Comparison of ENCODE assay signal across 17 cellular contexts in the genomic region with DNA sequence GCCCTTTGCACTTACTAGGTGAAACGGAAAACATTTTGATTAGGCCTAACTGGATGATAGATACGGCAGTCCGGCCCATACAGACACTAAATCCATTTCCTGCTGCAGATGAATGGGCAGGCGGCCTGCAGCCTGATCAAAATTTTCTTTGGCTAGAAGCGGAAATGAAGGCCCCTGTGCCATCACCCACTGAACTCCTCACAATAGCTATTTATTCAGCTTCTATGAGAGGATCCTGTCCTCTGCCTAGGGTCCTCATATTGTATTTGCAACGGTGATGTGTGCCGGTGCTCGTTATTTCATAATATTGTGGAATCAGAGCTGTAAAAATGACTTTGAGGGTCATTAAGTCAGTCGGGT.
DNase-seq lines count a peak whose midpoint lies in the region; ATAC-seq and TF ChIP-seq lines count a peak whose summit lies in the region.
"Had no signal": no experiment of that assay in that cellular context is flagged by ENCODE, and none has a peak within 500 bp of the region (broad histone marks: within the 10 kb centered on the region; RNA-seq: fewer than 3 reads in every experiment).

No MANE protein-coding gene starts in this region.

- DNase-seq in dermis microvascular lymphatic vessel endothelial cell (ENCODE audit: low read depth in 2 of 2) = peak; percentile 91 to 95
- DNase-seq in neural crest cell (ENCODE audit: low read depth, low spot score) = peak; percentile 9
- DNase-seq in thyroid gland = peak; percentile 2 to 3
- no peak for DNase-seq in activated naive CD8-positive, alpha-beta T cell treated with anti-CD3 and anti-CD28 coated beads for 36 hours
- DNase-seq in ovary = no peak
- no peak for DNase-seq in epidermal melanocyte (ENCODE audit: insufficient read length, low spot score)
- DNase-seq: ACHN; AML-193; Caco-2; CD4-positive, alpha-beta T cell; HCEC 1CT; KBM-7 had no signal

- peaks cover 2% of the 10 kb centered on the region for H3K36me3 Mint-ChIP-seq in neural crest cell (ENCODE audit: low read depth)
- no peaks in the 10 kb centered on the region for H3K36me3 Mint-ChIP-seq in activated naive CD8-positive, alpha-beta T cell treated with anti-CD3 and anti-CD28 coated beads for 36 hours

- intact Hi-C loops in thyroid gland (cut with DNase I) = no loop called here
- intact Hi-C loops in ovary (cut with DNase I) = no loop called here

- ATAC-seq in gastroesophageal sphincter (peak; percentile 31), GM19397 (IDR thresholded peaks at IDR 0.05; ENCODE audit: unreplicated experiment) (no peak)
- ATAC-seq: HepG2 had no signal

- no peak overlapping the region for H3K27ac ChIP-seq in gastroesophageal sphincter
- no peak overlapping the region for H3K27ac ChIP-seq in thyroid gland
- no peak overlapping the region for H3K27ac ChIP-seq in ovary
- H3K27ac ChIP-seq: C4-2B had no signal

- WGBS in gastroesophageal sphincter (ENCODE audit: low coverage in 1 of 2), 2 donors = 69 to 89% methylated on average over 6 of the region's 9 CpGs
- WGBS in thyroid gland, 2 donors = 82 to 86% methylated on average over 9 of the region's 9 CpGs
- WGBS in ovary, 3 donors = 72 to 78% (median 77%) methylated on average over 9 of the region's 9 CpGs

- H3K9me3 ChIP-seq in gastroesophageal sphincter = no peaks in the 10 kb centered on the region
- no peaks in the 10 kb centered on the region for H3K9me3 ChIP-seq in thyroid gland
- no peaks in the 10 kb centered on the region for H3K9me3 ChIP-seq in ovary
- H3K9me3 ChIP-seq: Caco-2 had no signal

- TF ChIP-seq EP300 in gastroesophageal sphincter (IDR thresholded peaks at IDR 0.05) = no peak
- TF ChIP-seq EP300 in ovary (IDR thresholded peaks at IDR 0.05) = no peak

- peak overlapping the region; percentile 91 for H3K27ac Mint-ChIP-seq in neural crest cell (ENCODE audit: unreplicated experiment)
- H3K27ac Mint-ChIP-seq in activated naive CD8-positive, alpha-beta T cell treated with anti-CD3 and anti-CD28 coated beads for 36 hours = no peak overlapping the region
- H3K27ac Mint-ChIP-seq: CD4-positive, alpha-beta T cell; IgD-negative memory B cell had no signal

- H3K27me3 ChIP-seq in gastroesophageal sphincter (no peaks in the 10 kb centered on the region), thyroid gland (no peaks in the 10 kb centered on the region), ovary (no peaks in the 10 kb centered on the region)

- H3K27me3 Mint-ChIP-seq in neural crest cell (ENCODE audit: low read depth) = no peaks in the 10 kb centered on the region
- H3K27me3 Mint-ChIP-seq in activated naive CD8-positive, alpha-beta T cell treated with anti-CD3 and anti-CD28 coated beads for 36 hours = no peaks in the 10 kb centered on the region
- H3K27me3 Mint-ChIP-seq: CD4-positive, alpha-beta T cell; IgD-negative memory B cell had no signal

- H3K4me1 Mint-ChIP-seq in neural crest cell = peaks cover 56% of the 10 kb centered on the region
- H3K4me1 Mint-ChIP-seq in activated naive CD8-positive, alpha-beta T cell treated with anti-CD3 and anti-CD28 coated beads for 36 hours = no peaks in the 10 kb centered on the region

- peaks cover 8% of the 10 kb centered on the region for H3K9me3 Mint-ChIP-seq in neural crest cell
- H3K9me3 Mint-ChIP-seq in activated naive CD8-positive, alpha-beta T cell treated with anti-CD3 and anti-CD28 coated beads for 36 hours = peaks cover 4% of the 10 kb centered on the region
- H3K9me3 Mint-ChIP-seq: CD4-positive, alpha-beta T cell had no signal

- H3K4me1 ChIP-seq in gastroesophageal sphincter (no peaks in the 10 kb centered on the region), thyroid gland (no peaks in the 10 kb centered on the region), ovary (ENCODE audit: insufficient read depth) (no peaks in the 10 kb centered on the region)
- H3K4me1 ChIP-seq: Caco-2 had no signal

- H3K4me3 Mint-ChIP-seq in neural crest cell = peak overlapping the region; percentile 24
- H3K4me3 Mint-ChIP-seq in activated naive CD8-positive, alpha-beta T cell treated with anti-CD3 and anti-CD28 coated beads for 36 hours = no peak overlapping the region
- H3K4me3 Mint-ChIP-seq: CD4-positive, alpha-beta T cell; IgD-negative memory B cell had no signal

- H3K4me3 ChIP-seq in gastroesophageal sphincter (no peak overlapping the region), thyroid gland (replicated peaks in 1 of 3) (no peak overlapping the region), ovary (no peak overlapping the region)

- H3K36me3 ChIP-seq in gastroesophageal sphincter = no peaks in the 10 kb centered on the region
- no peaks in the 10 kb centered on the region for H3K36me3 ChIP-seq in thyroid gland
- no peaks in the 10 kb centered on the region for H3K36me3 ChIP-seq in ovary

- TF ChIP-seq POLR2A in gastroesophageal sphincter (IDR thresholded peaks at IDR 0.05) (no peak), thyroid gland (IDR thresholded peaks at IDR 0.05) (no peak), ovary (IDR thresholded peaks at IDR 0.05) (no peak)

- TF ChIP-seq CTCF in gastroesophageal sphincter (IDR thresholded peaks at IDR 0.05) (no peak), neural crest cell (conservative IDR thresholded peaks at IDR 0.05) (no peak), thyroid gland (IDR thresholded peaks at IDR 0.05) (no peak), ovary (IDR thresholded peaks at IDR 0.05) (no peak)

Comparison
In these comparisons a context has a peak if more than half of its experiments do, and no peak if none do; other contexts are left out.
1. DNase-seq: peak in dermis microvascular lymphatic vessel endothelial cell (2 of 2), neural crest cell (single experiment) and thyroid gland (2 of 2); none in activated naive CD8-positive, alpha-beta T cell treated with anti-CD3 and anti-CD28 coated beads for 36 hours (single experiment), ovary (0 of 5) and epidermal melanocyte (single experiment).